ENCODE assay signal across 8 cellular contexts in the genomic region with DNA sequence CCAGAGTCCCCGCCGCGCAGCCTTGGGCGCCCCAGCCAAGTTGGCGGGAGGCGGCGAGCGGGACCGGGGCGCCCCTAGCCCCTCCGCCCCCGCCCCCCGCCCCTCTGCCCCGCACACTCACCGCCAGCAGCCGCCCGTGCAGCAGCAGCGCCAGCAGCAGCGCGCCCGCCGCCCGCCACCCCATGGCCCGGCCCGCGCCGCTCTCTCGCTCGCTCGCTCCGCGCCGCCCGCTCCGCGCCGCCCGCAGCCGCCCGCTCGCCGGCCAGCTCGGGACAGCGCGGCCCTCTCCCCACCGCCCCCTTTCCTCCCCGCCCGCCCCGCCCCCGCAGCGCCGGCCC. TPM values are rescaled to one million over a fixed set of nuclear protein-coding genes. Genes with fewer than 3 reads are reported as not detected.
DNase-seq lines count a peak whose midpoint lies in the region; ATAC-seq and TF ChIP-seq lines count a peak whose summit lies in the region.

A gene (minus strand): TSS at position 277 of the 338 bp plus-strand sequence. CDS start 93 bp downstream, at position 184.

- no peaks in the 10 kb centered on the region for H3K9me3 ChIP-seq in AG04450 (ENCODE audit: control insufficient read depth, insufficient read depth, low read length)

- peak within 1 kb of the TSS; percentile 51; the same call in 1 of the 2 replicates for H3K4me2 ChIP-seq in KMS-11

- 0 out of 2 replicates have a peak within 1 kb of the TSS, but pooled peaks have one; percentile 15 for H3K9ac ChIP-seq in KMS-11

- H3K27ac ChIP-seq in AG04450 (ENCODE audit: low read depth, low read length) (peak within 1 kb of the TSS; percentile 47), KMS-11 (no peak within 1 kb of the TSS), dorsolateral prefrontal cortex (peak within 1 kb of the TSS in 43 of 59 donors; percentile 11 to 88 (median 55))

- H3K4me3 ChIP-seq in AG04450 (ENCODE audit: low read depth, low read length) (peak within 1 kb of the TSS; percentile 86), KMS-11 (IDR thresholded peaks at IDR 0.05; ENCODE audit: insufficient read depth, low read depth, low read length) (no peak within 1 kb of the TSS), dorsolateral prefrontal cortex (peak within 1 kb of the TSS; percentile 30 to 81 (median 64))

- no peaks in the 10 kb centered on the region for H4K20me1 ChIP-seq in KMS-11 (ENCODE audit: insufficient read depth)

- no peaks in the 10 kb centered on the region for H3K36me3 ChIP-seq in KMS-11 (ENCODE audit: insufficient read depth)

- H3K4me1 ChIP-seq in KMS-11 (ENCODE audit: low read depth, poor library complexity, severe bottlenecking), result peaks cover 4% of the 10 kb centered on the region

- peak within 1 kb of the TSS; percentile 59 for H2AFZ ChIP-seq in KMS-11 (ENCODE audit: low read depth)

- intact Hi-C loops in dorsolateral prefrontal cortex (cut with DNase I), result loop anchor here (5.0 to 10.0 kb wide), 3 partner anchors 88 to 515 kb away; a partner anchor contains a TSS

- DNase-seq in AG04450 (ENCODE audit: low read depth, low spot score) (no peak), dorsolateral prefrontal cortex (no peak), mucosa of gallbladder (ENCODE audit: low spot score) (no peak), COR-L47 (lab: John Stamatoyannopoulos, UW) (no peak)
- no peak for DNase-seq in effector CD4-positive, alpha-beta T cell

- H3K27me3 ChIP-seq in AG04450 (ENCODE audit: control insufficient read depth, insufficient read depth, low read length) (no peaks in the 10 kb centered on the region), KMS-11 (ENCODE audit: insufficient read depth, low read depth) (peaks cover 6% of the 10 kb centered on the region; the same call in 1 of the 2 replicates), dorsolateral prefrontal cortex (peaks cover 0 to 4% (median 0%) of the 10 kb centered on the region in 45 donors)

- CTCF ChIA-PET in AG04450 (lab: Charles Lee), result no interaction called here

- ATAC-seq in HG02759 (IDR thresholded peaks at IDR 0.05; ENCODE audit: unreplicated experiment), result no peak
- no peak for ATAC-seq in HG03175 (IDR thresholded peaks at IDR 0.05; ENCODE audit: unreplicated experiment)

- TF ChIP-seq CTCF in AG04450 (IDR thresholded peaks at IDR 0.05; ENCODE audit: low read depth, low read length), result no peak
- TF ChIP-seq CTCF in KMS-11 (conservative IDR thresholded peaks at IDR 0.05; ENCODE audit: low read depth, low read length), result no peak
- TF ChIP-seq CTCF in dorsolateral prefrontal cortex (IDR thresholded peaks at IDR 0.05 in 54 of 56, conservative IDR thresholded peaks at IDR 0.05 in 2 of 56; ENCODE audit: low read depth in 1 of 56, partially characterized antibody in 56 of 56), result no peak

- POLR2A ChIA-PET in AG04450 (lab: Yijun Ruan, JAX), result interaction anchor here (0.6 to 1.7 kb wide), 2 partner anchors 17 to 297 kb away, joined by 4 to 13 read pairs; no protein-coding TSS in a partner anchor

- H3K79me2 ChIP-seq in KMS-11 (ENCODE audit: insufficient read depth, low read depth), result no peaks in the 10 kb centered on the region

RNA-seq across cellular contexts. Expression of the gene that starts here (rescaled TPM):
- 9.7 and 13.2 TPM in 2 replicates for polyA plus RNA-seq in AG04450 (2011; rRNA removed)
- polyA minus RNA-seq in AG04450 (2011; rRNA and poly(A)+ RNA removed), result 22.1 and 27.9 TPM in 2 replicates
- total RNA-seq in dorsolateral prefrontal cortex (10 to 100 TPM in 106 of 120 experiments, 1 to 10 TPM in 14; 5.1 to 53.9 (median 15.4) TPM), mucosa of gallbladder (746 TPM)

Comparison
In these comparisons a context has a peak if more than half of its experiments do, and no peak if none do; other contexts are left out.
1. RNA of the gene that starts here (total RNA-seq): 746 TPM in mucosa of gallbladder (single experiment); 5.1 to 53.9 TPM in dorsolateral prefrontal cortex; every median in the first group is over 10 times any median in the second.